Comparison of ENCODE assay signal across 26 cellular contexts in genomic region chr11:43268786-43269185, GRCh38. TPM values are rescaled to one million over a fixed set of nuclear protein-coding genes. Genes with fewer than 3 reads are reported as not detected.
DNase-seq lines count a peak whose midpoint lies in the region; ATAC-seq and TF ChIP-seq lines count a peak whose summit lies in the region.
"Had no signal": no experiment of that assay in that cellular context is flagged by ENCODE, and none has a peak within 500 bp of the region (broad histone marks: within the 10 kb centered on the region; RNA-seq: fewer than 3 reads in every experiment).

No MANE protein-coding gene starts in this region.

- H3K9me3 ChIP-seq in A673 (ENCODE audit: low read depth, low read length, poor library complexity, severe bottlenecking) (no peaks in the 10 kb centered on the region), hepatocyte (ENCODE audit: low read depth) (no peaks in the 10 kb centered on the region)
- H3K9me3 ChIP-seq: colonic mucosa, gastrocnemius medialis, lower lobe of right lung, mucosa of descending colon, neutrophil, psoas muscle, transverse colon had no signal

- no peak for DNase-seq in A673 (ENCODE audit: low spot score)
- DNase-seq in G401 (ENCODE audit: low spot score): peak; percentile 57
- peak; percentile 46 for DNase-seq in SK-N-DZ (ENCODE audit: low spot score)
- no peak for DNase-seq in hepatocyte (ENCODE audit: low spot score)
- DNase-seq in activated CD4-positive, alpha-beta T cell treated with anti-CD3 and anti-CD28 coated beads, Interleukin-2, amount 50 U/mL, for 1 hour: no peak
- no peak for DNase-seq in SKM-1 (lab: John Stamatoyannopoulos, UW; ENCODE audit: unreplicated experiment)
- DNase-seq: activated CD4-positive, alpha-beta T cell treated with anti-CD3 and anti-CD28 coated beads for 1 hour; activated CD8-positive, alpha-beta memory T cell treated with anti-CD3 and anti-CD28 coated beads for 24 hours; activated naive CD4-positive, alpha-beta T cell; activated T-cell treated with anti-CD3 and anti-CD28 coated beads, Interleukin-2, amount 50 U/mL, for 24 hours; brain microvascular endothelial cell; CD4-positive, CD25-positive, alpha-beta regulatory T cell; colonic mucosa; KBM-7; lower lobe of right lung; mucosa of descending colon; NCI-H146; PC-9; SIG-M5; stimulated activated CD8-positive, alpha-beta memory T cell treated with anti-CD3 and anti-CD28 coated beads, Interleukin-4, amount 100 ng/mL, for 48 hours; transverse colon had no signal

- in situ Hi-C loops in G401 (cut with HindIII; ENCODE audit: low sequenced_read_pairs): no loop called here

- H4K20me1 ChIP-seq in hepatocyte (ENCODE audit: insufficient read depth, poor library complexity, severe bottlenecking): no peaks in the 10 kb centered on the region

- intact Hi-C loops in A673 (cut with micrococcal nuclease; ENCODE audit: unreplicated experiment): loop anchor here (5.0 kb wide), 1 partner anchor 151 kb away; no protein-coding TSS in a partner anchor

- peaks cover 17% of the 10 kb centered on the region for H3K4me1 ChIP-seq in A673 (ENCODE audit: insufficient read depth, low read length, poor library complexity, severe bottlenecking)
- H3K4me1 ChIP-seq in hepatocyte (ENCODE audit: insufficient read depth): no peaks in the 10 kb centered on the region
- H3K4me1 ChIP-seq: colonic mucosa, lower lobe of right lung, psoas muscle, transverse colon had no signal

- H3K27me3 ChIP-seq in A673 (replicated peaks; ENCODE audit: insufficient read depth, low read depth, low read length, poor library complexity) (no peaks in the 10 kb centered on the region), hepatocyte (no peaks in the 10 kb centered on the region)
- H3K27me3 ChIP-seq: brain microvascular endothelial cell, colonic mucosa, gastrocnemius medialis, transverse colon had no signal

- no peaks in the 10 kb centered on the region for H3K79me2 ChIP-seq in hepatocyte

- BruUV-seq in A673 (replicated peaks; lab: Mats Ljungman, UMichigan): TSS peak; percentile 57

- TF ChIP-seq CTCF in A673 (conservative IDR thresholded peaks at IDR 0.05; ENCODE audit: low read depth, low read length): no peak; the same call in 1 of the 2 replicates
- TF ChIP-seq CTCF in hepatocyte (IDR thresholded peaks at IDR 0.05; ENCODE audit: poor library complexity): no peak

- H3K27ac ChIP-seq in A673 (ENCODE audit: low read depth, low read length, poor library complexity, severe bottlenecking): peak overlapping the region; percentile 0
- H3K27ac ChIP-seq in hepatocyte: no peak overlapping the region
- H3K27ac ChIP-seq: brain microvascular endothelial cell, colonic mucosa, gastrocnemius medialis, lower lobe of right lung, neutrophil, PC-9, psoas muscle, transverse colon had no signal

- CTCF ChIA-PET in A673 (lab: Charles Lee): no interaction called here

- POLR2A ChIA-PET in A673 (lab: Charles Lee; ENCODE audit: low non-redundant PET): no interaction called here

- H3K4me2 ChIP-seq in hepatocyte: peak overlapping the region; percentile 10
- H3K4me2 ChIP-seq: PC-9 had no signal

- H3K36me3 ChIP-seq in A673 (ENCODE audit: insufficient read depth, low read length, poor library complexity, severe bottlenecking) (no peaks in the 10 kb centered on the region), hepatocyte (replicated peaks; ENCODE audit: insufficient read depth, low read depth) (no peaks in the 10 kb centered on the region)
- H3K36me3 ChIP-seq: brain microvascular endothelial cell, colonic mucosa, gastrocnemius medialis, lower lobe of right lung, neutrophil, transverse colon had no signal

- no peak overlapping the region for H3K4me3 ChIP-seq in A673 (ENCODE audit: low read depth, low read length, poor library complexity, severe bottlenecking)
- H3K4me3 ChIP-seq in hepatocyte: no peak overlapping the region
- H3K4me3 ChIP-seq: colonic mucosa, lower lobe of right lung, mucosa of descending colon, PC-9, psoas muscle, transverse colon had no signal

- ATAC-seq in GM18502 (IDR thresholded peaks at IDR 0.05; ENCODE audit: poor library complexity, unreplicated experiment): no peak
- ATAC-seq in HG03095 (IDR thresholded peaks at IDR 0.05; ENCODE audit: unreplicated experiment): no peak
- ATAC-seq: gastrocnemius medialis, mucosa of descending colon, psoas muscle had no signal

- 29% methylated on average over 2 of the region's 2 CpGs for WGBS in hepatocyte (ENCODE audit: low lambda C conversion rate, missing lambda C conversion rate)

- H3K9me2 ChIP-seq in hepatocyte (replicated peaks; ENCODE audit: insufficient read depth): no peaks in the 10 kb centered on the region

- H2AFZ ChIP-seq in hepatocyte: no peak overlapping the region
- H2AFZ ChIP-seq: PC-9 had no signal

RNA-seq across cellular contexts. Expression of gene API5, which starts 43.0 kb away (rescaled TPM):
- total RNA-seq in A673 (2021) (287 and 328 TPM in 2 replicates), hepatocyte (86.9 and 107 TPM in 2 replicates)
- 17.0 and 20.4 TPM in 2 replicates for total RNA-seq in G401 (2014; rRNA removed; shearing (Covaris generic))
- polyA plus RNA-seq in SK-N-DZ (2014; cell fraction: cytosol; rRNA removed): 111 and 124 TPM in 2 replicates
- 92.4 and 146 TPM in 2 replicates for polyA plus RNA-seq in SK-N-DZ (2014; cell fraction: nucleus; rRNA removed)
- polyA plus RNA-seq in hepatocyte: 40.0 and 44.8 TPM in 2 replicates

Comparison
In these comparisons a context has a peak if more than half of its experiments do, and no peak if none do; other contexts are left out.
1. DNase-seq: peak in G401 (single experiment) and SK-N-DZ (single experiment); none in A673 (single experiment), hepatocyte (single experiment), activated CD4-positive, alpha-beta T cell treated with anti-CD3 and anti-CD28 coated beads, Interleukin-2, amount 50 U/mL, for 1 hour (single experiment) and SKM-1 (single experiment).